In the genomic region with DNA sequence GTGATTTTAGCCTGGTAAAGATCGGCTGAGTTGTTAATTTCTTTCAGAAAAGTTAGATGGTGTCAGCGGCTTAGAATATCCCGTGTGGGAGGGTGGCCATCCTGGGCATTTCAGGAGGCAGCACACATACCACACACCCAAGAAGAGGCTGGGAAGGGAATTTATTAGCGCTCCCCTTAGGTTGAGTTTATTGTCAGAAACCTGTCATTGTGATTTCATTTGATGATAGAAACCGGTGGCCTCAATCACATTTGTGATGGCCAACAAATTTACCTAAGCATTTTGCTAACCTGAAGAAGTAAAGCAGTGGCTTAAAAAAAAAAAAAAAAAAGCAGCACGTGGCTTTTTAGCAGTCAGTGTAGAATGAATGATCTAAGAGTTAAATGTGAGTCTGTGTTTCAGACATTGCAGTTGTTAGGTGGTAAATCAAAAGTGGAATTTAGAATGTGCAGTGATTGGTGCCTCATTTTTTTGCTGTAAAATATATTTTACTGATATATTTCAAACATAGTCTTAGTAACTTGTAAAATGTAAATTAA, we compare ENCODE assay signal across 27 cellular contexts. TPM values are rescaled to one million over a fixed set of nuclear protein-coding genes. Genes with fewer than 3 reads are reported as not detected.
DNase-seq lines count a peak whose midpoint lies in the region; ATAC-seq and TF ChIP-seq lines count a peak whose summit lies in the region.
"Had no signal": no experiment of that assay in that cellular context is flagged by ENCODE, and none has a peak within 500 bp of the region (broad histone marks: within the 10 kb centered on the region; RNA-seq: fewer than 3 reads in every experiment).

No MANE protein-coding gene starts in this region.

- TF ChIP-seq CTCF in GM23338 (conservative IDR thresholded peaks at IDR 0.05; ENCODE audit: low read depth in 2 of 2): no peak
- TF ChIP-seq CTCF in SU-DHL-6 (IDR thresholded peaks at IDR 0.05; ENCODE audit: insufficient read depth, low read length, poor library complexity, severe bottlenecking): no peak
- no peak for TF ChIP-seq CTCF in type B pancreatic cell (conservative IDR thresholded peaks at IDR 0.05)
- no peak for TF ChIP-seq CTCF in left ventricle myocardium inferior (IDR thresholded peaks at IDR 0.05; ENCODE audit: borderline replicate concordance)
- TF ChIP-seq CTCF in gastroesophageal sphincter (IDR thresholded peaks at IDR 0.05): no peak

- no peak for TF ChIP-seq POLR2A in gastroesophageal sphincter (IDR thresholded peaks at IDR 0.05)

- no peak overlapping the region for H4K91ac ChIP-seq in mesenchymal stem cell (ENCODE audit: low read length)

- H4K8ac ChIP-seq in mesenchymal stem cell (ENCODE audit: low read length): no peak overlapping the region

- H2BK120ac ChIP-seq in mesenchymal stem cell (ENCODE audit: low read depth, low read length): no peak overlapping the region

- peaks cover 48% of the 10 kb centered on the region for H3K4me1 Mint-ChIP-seq in GM23338
- peaks cover 29% of the 10 kb centered on the region for H3K4me1 Mint-ChIP-seq in type B pancreatic cell (ENCODE audit: unreplicated experiment)

- H3K27me3 ChIP-seq in GM23338 (ENCODE audit: insufficient read depth) (no peaks in the 10 kb centered on the region), SU-DHL-6 (ENCODE audit: low read length) (no peaks in the 10 kb centered on the region), mesenchymal stem cell (ENCODE audit: control insufficient read depth in 1 of 2, insufficient read depth in 1 of 2, low read length in 2 of 2) (no peaks in the 10 kb centered on the region), left ventricle myocardium inferior (ENCODE audit: low read depth) (no peaks in the 10 kb centered on the region), gastroesophageal sphincter (no peaks in the 10 kb centered on the region)
- H3K27me3 ChIP-seq: adrenal gland, heart left ventricle, MG63, neutrophil, thyroid gland had no signal

- peaks cover 2% of the 10 kb centered on the region for H3K27me3 Mint-ChIP-seq in GM23338 (ENCODE audit: insufficient read depth, low read depth, poor library complexity)
- H3K27me3 Mint-ChIP-seq in type B pancreatic cell: no peaks in the 10 kb centered on the region

- H3K14ac ChIP-seq in mesenchymal stem cell (ENCODE audit: low read length in 2 of 2): no peak overlapping the region

- H3K18ac ChIP-seq in mesenchymal stem cell (ENCODE audit: low read depth in 1 of 2, low read length in 2 of 2): no peak overlapping the region

- H3K9me2 ChIP-seq in GM23338 (ENCODE audit: insufficient read depth): no peaks in the 10 kb centered on the region
- no peaks in the 10 kb centered on the region for H3K9me2 ChIP-seq in SU-DHL-6 (replicated peaks; ENCODE audit: insufficient read depth, low read length)

- H3F3A ChIP-seq in GM23338 (replicated peaks; ENCODE audit: low read depth) (peaks cover 13% of the 10 kb centered on the region; the same call in 1 of the 2 replicates), SU-DHL-6 (ENCODE audit: insufficient read depth) (peaks cover 73% of the 10 kb centered on the region)

- H3K4me1 ChIP-seq in GM23338 (ENCODE audit: insufficient read depth) (peaks cover 40% of the 10 kb centered on the region), mesenchymal stem cell (ENCODE audit: control insufficient read depth, insufficient read depth, low read depth, low read length) (peaks cover 18% of the 10 kb centered on the region), left ventricle myocardium inferior (peaks cover 27% of the 10 kb centered on the region), gastroesophageal sphincter (peaks cover 0 to 20% (median 6%) of the 10 kb centered on the region in 3 donors)

- H2BK5ac ChIP-seq in mesenchymal stem cell (ENCODE audit: low read depth, low read length, poor library complexity, severe bottlenecking): no peak overlapping the region

- H3K4me3 Mint-ChIP-seq in GM23338 (no peak overlapping the region), type B pancreatic cell (peak overlapping the region; percentile 25)
- H3K4me3 Mint-ChIP-seq: activated CD8-positive, alpha-beta T cell treated with anti-CD3 and anti-CD28 coated beads, Interleukin-2, amount 10 ng/mL, durations not matched to agents 7 days and 5 days had no signal

- no peak for TF ChIP-seq EP300 in gastroesophageal sphincter (IDR thresholded peaks at IDR 0.05)

- DNase-seq in GM23338 (ENCODE audit: low spot score) (no peak), mesenchymal stem cell (no peak), type B pancreatic cell (ENCODE audit: extremely low spot score, unreplicated experiment) (no peak), left ventricle myocardium inferior (no peak), NOMO-1 treated with DMSO at 0.1 percent for 48 hours (lab: John Stamatoyannopoulos, UW; ENCODE audit: unreplicated experiment) (no peak)
- DNase-seq: activated CD4-positive, alpha-beta T cell treated with anti-CD3 and anti-CD28 coated beads for 1 hour; activated CD8-positive, alpha-beta T cell treated with anti-CD3 and anti-CD28 coated beads, Interleukin-2, amount 10 ng/mL, durations not matched to agents 7 days and 5 days; activated gamma-delta T cell treated with Interleukin-2 at 50 U/mL for 16 hours; activated T-cell treated with anti-CD3 and anti-CD28 coated beads, Interleukin-2, amount 50 U/mL, for 1 hour; adrenal gland; DMS53; heart left ventricle; left ventricle myocardium superior; MG63; NCI-H1417; NCI-H2081 treated with DMSO at 0.1 percent for 48 hours; NCI-H446 treated with DMSO at 0.1 percent for 48 hours; NK-92 treated with Interleukin-12 subunit alpha and Interleukin-12 subunit beta, amount 100 ng/mL, for 24 hours; stimulated activated CD4-positive, alpha-beta T cell treated with anti-CD3 and anti-CD28 coated beads, Interleukin-2, amount 100 ng/mL, for 48 hours; stimulated activated naive CD8-positive, alpha-beta T cell treated with anti-CD3 and anti-CD28 coated beads, Interleukin-15, Interleukin-2, amounts not matched to agents 100 U/mL and 50 U/mL, for 24 hours; SW 1271 had no signal

- no peak overlapping the region for H3K4ac ChIP-seq in mesenchymal stem cell (ENCODE audit: low read depth in 1 of 2, low read length in 2 of 2)

- H2BK12ac ChIP-seq in mesenchymal stem cell (ENCODE audit: low read length in 2 of 2): no peak overlapping the region

- H3K79me1 ChIP-seq in mesenchymal stem cell (replicated peaks; ENCODE audit: low read length, poor library complexity, severe bottlenecking): peaks cover 4% of the 10 kb centered on the region

- no peak overlapping the region for H2AK5ac ChIP-seq in mesenchymal stem cell (ENCODE audit: low read length, severe bottlenecking)

- H3K9ac ChIP-seq in SU-DHL-6 (ENCODE audit: low read length) (peak overlapping the region; percentile 93), mesenchymal stem cell (ENCODE audit: low read length) (peak overlapping the region; percentile 38)

- H3K9me3 Mint-ChIP-seq in GM23338 (no peaks in the 10 kb centered on the region), type B pancreatic cell (no peaks in the 10 kb centered on the region)

- peak overlapping the region; percentile 67; the same call in 1 of the 2 replicates for H3K4me2 ChIP-seq in GM23338
- peak overlapping the region; percentile 97 for H3K4me2 ChIP-seq in SU-DHL-6 (ENCODE audit: low read depth, low read length, poor library complexity, severe bottlenecking)
- H3K4me2 ChIP-seq in mesenchymal stem cell (ENCODE audit: low read length, poor library complexity, severe bottlenecking): no peak overlapping the region

- H3K4me3 ChIP-seq in GM23338 (0 out of 2 replicates have a peak overlapping the region, but pooled peaks have one; percentile 16), SU-DHL-6 (ENCODE audit: insufficient read depth, low read length, poor library complexity, severe bottlenecking) (peak overlapping the region; percentile 88), mesenchymal stem cell (ENCODE audit: insufficient read depth in 1 of 2, low read depth in 1 of 2, low read length in 2 of 2) (peak overlapping the region in 1 of 2 experiments; percentile 55), left ventricle myocardium inferior (no peak overlapping the region), gastroesophageal sphincter (no peak overlapping the region)
- H3K4me3 ChIP-seq: adrenal gland, coronary artery, heart left ventricle, MG63, thyroid gland had no signal

- ATAC-seq in GM23338: no peak
- no peak for ATAC-seq in gastroesophageal sphincter
- ATAC-seq: activated CD8-positive, alpha-beta T cell treated with anti-CD3 and anti-CD28 coated beads, Interleukin-2, amount 10 ng/mL, durations not matched to agents 7 days and 5 days; heart left ventricle; left ventricle myocardium superior; stimulated activated naive CD8-positive, alpha-beta T cell treated with anti-CD3 and anti-CD28 coated beads, Interleukin-15, Interleukin-2, amounts not matched to agents 100 U/mL and 50 U/mL, for 24 hours had no signal

- H3K27ac ChIP-seq in GM23338 (ENCODE audit: low read depth): peak overlapping the region; percentile 39; the same call in 1 of the 2 replicates
- H3K27ac ChIP-seq in SU-DHL-6 (ENCODE audit: low read depth, low read length): peak overlapping the region; percentile 94
- H3K27ac ChIP-seq in mesenchymal stem cell (ENCODE audit: low read length, poor library complexity, severe bottlenecking): no peak overlapping the region
- no peak overlapping the region for H3K27ac ChIP-seq in left ventricle myocardium inferior (replicated peaks)
- no peak overlapping the region for H3K27ac ChIP-seq in gastroesophageal sphincter
- H3K27ac ChIP-seq: adrenal gland, coronary artery, heart left ventricle, neutrophil, thyroid gland had no signal

- WGBS in mesenchymal stem cell: 69% methylated on average over 5 of the region's 6 CpGs
- WGBS in gastroesophageal sphincter (ENCODE audit: low coverage in 1 of 2), 2 donors: 67 to 82% methylated on average over 6 of the region's 6 CpGs

- H3K36me3 Mint-ChIP-seq in GM23338 (ENCODE audit: low read depth) (peaks cover 3% of the 10 kb centered on the region; the same call in 1 of the 3 replicates), type B pancreatic cell (peaks cover 6% of the 10 kb centered on the region)

- H2BK15ac ChIP-seq in mesenchymal stem cell (ENCODE audit: low read depth, poor library complexity, severe bottlenecking): no peak overlapping the region

- H3K23ac ChIP-seq in mesenchymal stem cell (ENCODE audit: low read length in 2 of 2): no peak overlapping the region

- no peaks in the 10 kb centered on the region; the same call in none of the 2 replicates for H4K20me1 ChIP-seq in GM23338 (replicated peaks; ENCODE audit: insufficient read depth)
- no peaks in the 10 kb centered on the region for H4K20me1 ChIP-seq in SU-DHL-6 (ENCODE audit: low read depth, low read length)

- no peaks in the 10 kb centered on the region for H3K9me3 ChIP-seq in SU-DHL-6 (ENCODE audit: insufficient read depth, low read length)
- H3K9me3 ChIP-seq in mesenchymal stem cell (ENCODE audit: control insufficient read depth, low read length): no peaks in the 10 kb centered on the region
- H3K9me3 ChIP-seq in left ventricle myocardium inferior (replicated peaks): no peaks in the 10 kb centered on the region
- H3K9me3 ChIP-seq in gastroesophageal sphincter: no peaks in the 10 kb centered on the region
- H3K9me3 ChIP-seq: adrenal gland, heart left ventricle, MG63, neutrophil, thyroid gland had no signal

- intact Hi-C loops in left ventricle myocardium inferior (cut with micrococcal nuclease): no loop called here

- H3K27ac Mint-ChIP-seq in GM23338 (no peak overlapping the region), type B pancreatic cell (no peak overlapping the region)
- H3K27ac Mint-ChIP-seq: activated CD8-positive, alpha-beta T cell treated with anti-CD3 and anti-CD28 coated beads, Interleukin-2, amount 10 ng/mL, durations not matched to agents 7 days and 5 days had no signal

- H2AFZ ChIP-seq in GM23338: no peak overlapping the region
- H2AFZ ChIP-seq in SU-DHL-6 (ENCODE audit: low read depth, low read length, severe bottlenecking): no peak overlapping the region
- H2AFZ ChIP-seq in mesenchymal stem cell (ENCODE audit: low read depth, low read length): no peak overlapping the region

- H3K79me2 ChIP-seq in GM23338 (replicated peaks; ENCODE audit: insufficient read depth) (peaks cover 72% of the 10 kb centered on the region), SU-DHL-6 (ENCODE audit: insufficient read depth, low read length) (peaks cover 76% of the 10 kb centered on the region)

- no peaks in the 10 kb centered on the region for H3K36me3 ChIP-seq in GM23338 (ENCODE audit: insufficient read depth)
- H3K36me3 ChIP-seq in SU-DHL-6 (ENCODE audit: low read length): no peaks in the 10 kb centered on the region
- H3K36me3 ChIP-seq in mesenchymal stem cell (ENCODE audit: control insufficient read depth in 1 of 2, insufficient read depth in 2 of 2, low read depth in 1 of 2, low read length in 2 of 2): peaks cover 0 to 4% of the 10 kb centered on the region in 2 experiments
- H3K36me3 ChIP-seq in left ventricle myocardium inferior: no peaks in the 10 kb centered on the region
- H3K36me3 ChIP-seq in gastroesophageal sphincter: no peaks in the 10 kb centered on the region
- H3K36me3 ChIP-seq: adrenal gland, heart left ventricle, MG63, neutrophil, thyroid gland had no signal

RNA-seq across cellular contexts. Expression of gene SIPA1L3, which starts 2.7 kb away (rescaled TPM):
- 42.3 and 54.1 TPM in 2 replicates for total RNA-seq in GM23338 (2014; rRNA removed; shearing (Covaris generic))
- 7.6 and 15.7 TPM in 2 replicates for polyA plus RNA-seq in GM23338 (2016; fragmentation: Nextera tagmentation; extraction: Ambion mirVana)
- polyA plus RNA-seq in mesenchymal stem cell (2013, experiment 1 of 2): 7.2 TPM
- 6.7 TPM for polyA plus RNA-seq in mesenchymal stem cell (2013, experiment 2 of 2)
- total RNA-seq in type B pancreatic cell (ENCODE audit: low replicate concordance) (53.7 and 62.6 TPM in 2 replicates), left ventricle myocardium inferior (8.8 TPM), gastroesophageal sphincter (10 to 100 TPM in 2 of 4 donors, 1 to 10 TPM in 2; 5.9 to 20.2 (median 11.8) TPM)

RNA-seq across cellular contexts. Expression of gene WDR87, which starts 3.3 kb away (rescaled TPM):
- total RNA-seq in GM23338 (2014; rRNA removed; shearing (Covaris generic)): not detected in 2 replicates
- 0.02 TPM in 1 of 2 replicates, not detected in the other for polyA plus RNA-seq in GM23338 (2016; fragmentation: Nextera tagmentation; extraction: Ambion mirVana)
- polyA plus RNA-seq in mesenchymal stem cell (2013, experiment 1 of 2): not detected
- polyA plus RNA-seq in mesenchymal stem cell (2013, experiment 2 of 2): not detected
- total RNA-seq in type B pancreatic cell (ENCODE audit: low replicate concordance) (not detected in 2 replicates), left ventricle myocardium inferior (not detected), gastroesophageal sphincter (not detected)
- total RNA-seq: activated CD8-positive, alpha-beta T cell treated with anti-CD3 and anti-CD28 coated beads, Interleukin-2, amount 10 ng/mL, durations not matched to agents 7 days and 5 days; adrenal gland; H4; heart left ventricle; left ventricle myocardium superior had no signal
- polyA plus RNA-seq: heart left ventricle had no signal

Comparison
In these comparisons a context has a peak if more than half of its experiments do, and no peak if none do; other contexts are left out.
1. H3K27ac ChIP-seq: peak in GM23338 (single experiment) and SU-DHL-6 (single experiment); none in mesenchymal stem cell (single experiment), left ventricle myocardium inferior (single experiment) and gastroesophageal sphincter (0 of 4).
2. H3K4me3 ChIP-seq: peak in GM23338 (single experiment) and SU-DHL-6 (single experiment); none in left ventricle myocardium inferior (single experiment) and gastroesophageal sphincter (0 of 2).